Comparison of ENCODE assay signal across 7 cellular contexts in the genomic region with DNA sequence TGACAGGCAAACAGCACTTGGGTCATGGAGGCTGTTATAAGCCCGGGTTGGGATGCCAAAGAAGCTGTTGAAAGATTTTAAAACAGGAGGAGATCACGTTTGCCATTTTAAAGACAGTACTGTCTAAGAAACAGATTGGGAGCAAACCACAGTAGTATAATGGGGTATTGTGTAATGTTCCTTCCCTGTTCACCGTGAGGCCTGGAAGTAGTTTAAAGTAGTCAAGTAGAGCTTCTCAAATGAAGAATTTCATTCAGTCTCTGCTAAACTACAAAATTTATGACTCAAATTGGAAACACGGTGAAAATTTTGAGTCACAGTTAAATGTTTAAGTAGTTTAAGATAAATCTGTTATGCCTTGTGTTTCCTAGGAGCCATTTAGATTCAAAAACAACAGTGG. TPM values are rescaled to one million over a fixed set of nuclear protein-coding genes. Genes with fewer than 3 reads are reported as not detected.
DNase-seq lines count a peak whose midpoint lies in the region; ATAC-seq and TF ChIP-seq lines count a peak whose summit lies in the region.

No MANE protein-coding gene starts in this region.

- H3K4me3 Mint-ChIP-seq in activated CD8-positive, alpha-beta T cell treated with anti-CD3 and anti-CD28 coated beads, Interleukin-2, amount 10 ng/mL, durations not matched to agents 7 days and 5 days: no peak overlapping the region

- H3K27me3 Mint-ChIP-seq in activated CD8-positive, alpha-beta T cell treated with anti-CD3 and anti-CD28 coated beads, Interleukin-2, amount 10 ng/mL, durations not matched to agents 7 days and 5 days (ENCODE audit: low read depth): no peaks in the 10 kb centered on the region

- peak overlapping the region; percentile 20; the same call in 1 of the 2 replicates for H3K27ac ChIP-seq in HL-60 (replicated peaks)
- peak overlapping the region; percentile 56 for H3K27ac ChIP-seq in left ventricle myocardium inferior (replicated peaks)
- peak overlapping the region; percentile 62 for H3K27ac ChIP-seq in suprapubic skin

- no peak for TF ChIP-seq EP300 in suprapubic skin (IDR thresholded peaks at IDR 0.05)

- H3K9me3 ChIP-seq in left ventricle myocardium inferior (replicated peaks) (no peaks in the 10 kb centered on the region), suprapubic skin (no peaks in the 10 kb centered on the region)

- H3K27me3 ChIP-seq in HL-60 (ENCODE audit: insufficient read depth, poor library complexity, severe bottlenecking) (no peaks in the 10 kb centered on the region), left ventricle myocardium inferior (ENCODE audit: low read depth) (no peaks in the 10 kb centered on the region), suprapubic skin (no peaks in the 10 kb centered on the region)

- DNase-seq in HL-60 (ENCODE audit: low read depth in 1 of 2, low spot score in 1 of 2) (peak; percentile 53 to 59), left ventricle myocardium inferior (no peak), suprapubic skin (ENCODE audit: low spot score in 2 of 2) (no peak), KG1 (lab: John Stamatoyannopoulos, UW) (no peak)
- DNase-seq in activated CD8-positive, alpha-beta T cell treated with anti-CD3 and anti-CD28 coated beads, Interleukin-2, amount 10 ng/mL, durations not matched to agents 7 days and 5 days: no peak

- H3K4me3 ChIP-seq in HL-60 (replicated peaks; ENCODE audit: insufficient read depth, low read length) (no peak overlapping the region), left ventricle myocardium inferior (no peak overlapping the region), suprapubic skin (no peak overlapping the region)

- CTCF ChIA-PET in activated CD8-positive, alpha-beta T cell treated with anti-CD3 and anti-CD28 coated beads, Interleukin-2, amount 10 ng/mL, durations not matched to agents 7 days and 5 days (lab: Charles Lee): interaction anchor here (0.9 kb wide), 1 partner anchor 30 kb away, joined by 3 read pairs; no protein-coding TSS in a partner anchor

- TF ChIP-seq CTCF in HL-60 (IDR thresholded peaks at IDR 0.05; ENCODE audit: insufficient read depth, low read length) (no peak), left ventricle myocardium inferior (IDR thresholded peaks at IDR 0.05; ENCODE audit: borderline replicate concordance) (no peak), suprapubic skin (IDR thresholded peaks at IDR 0.05) (no peak)

- WGBS in suprapubic skin: 28% methylated on average over 4 of the region's 4 CpGs

- intact Hi-C loops in left ventricle myocardium inferior (cut with micrococcal nuclease): no loop called here

- H3K4me1 Mint-ChIP-seq in activated CD8-positive, alpha-beta T cell treated with anti-CD3 and anti-CD28 coated beads, Interleukin-2, amount 10 ng/mL, durations not matched to agents 7 days and 5 days (ENCODE audit: low read depth): peaks cover 39% of the 10 kb centered on the region

- TF ChIP-seq POLR2A in suprapubic skin (IDR thresholded peaks at IDR 0.05): no peak

- H3K4me1 ChIP-seq in left ventricle myocardium inferior (peaks cover 100% of the 10 kb centered on the region), suprapubic skin (peaks cover 38% of the 10 kb centered on the region)

- H3K9me3 Mint-ChIP-seq in activated CD8-positive, alpha-beta T cell treated with anti-CD3 and anti-CD28 coated beads, Interleukin-2, amount 10 ng/mL, durations not matched to agents 7 days and 5 days (ENCODE audit: insufficient read depth): no peaks in the 10 kb centered on the region

- peaks cover 43% of the 10 kb centered on the region for H3K36me3 Mint-ChIP-seq in activated CD8-positive, alpha-beta T cell treated with anti-CD3 and anti-CD28 coated beads, Interleukin-2, amount 10 ng/mL, durations not matched to agents 7 days and 5 days (ENCODE audit: low read depth)

- peak overlapping the region; percentile 16 for H3K27ac Mint-ChIP-seq in activated CD8-positive, alpha-beta T cell treated with anti-CD3 and anti-CD28 coated beads, Interleukin-2, amount 10 ng/mL, durations not matched to agents 7 days and 5 days

- peaks cover 44% of the 10 kb centered on the region for H3K36me3 ChIP-seq in left ventricle myocardium inferior
- H3K36me3 ChIP-seq in suprapubic skin: peaks cover 18% of the 10 kb centered on the region

- POLR2A ChIA-PET in activated CD8-positive, alpha-beta T cell treated with anti-CD3 and anti-CD28 coated beads, Interleukin-2, amount 10 ng/mL, durations not matched to agents 7 days and 5 days (lab: Charles Lee): no interaction called here

- ATAC-seq in activated CD8-positive, alpha-beta T cell treated with anti-CD3 and anti-CD28 coated beads, Interleukin-2, amount 10 ng/mL, durations not matched to agents 7 days and 5 days: no peak
- ATAC-seq in GM19023 (IDR thresholded peaks at IDR 0.05; ENCODE audit: unreplicated experiment) (no peak), HG03135 (IDR thresholded peaks at IDR 0.05; ENCODE audit: unreplicated experiment) (no peak)

RNA-seq across cellular contexts. Expression of a gene that starts 35.8 kb away (rescaled TPM):
- total RNA-seq in activated CD8-positive, alpha-beta T cell treated with anti-CD3 and anti-CD28 coated beads, Interleukin-2, amount 10 ng/mL, durations not matched to agents 7 days and 5 days: 100 to 1,000 TPM; 130 to 132 TPM
- total RNA-seq in left ventricle myocardium inferior (1,955 TPM), suprapubic skin (100 to 1,000 TPM in 3 of 4 donors, 10 to 100 TPM in 1; 95.9 to 138 (median 118) TPM)

Comparison
In these comparisons a context has a peak if more than half of its experiments do, and no peak if none do; other contexts are left out.
1. DNase-seq: peak in HL-60 (2 of 2); none in activated CD8-positive, alpha-beta T cell treated with anti-CD3 and anti-CD28 coated beads, Interleukin-2, amount 10 ng/mL, durations not matched to agents 7 days and 5 days (single experiment), left ventricle myocardium inferior (single experiment), suprapubic skin (0 of 2) and KG1 (single experiment).
2. RNA of a gene that starts 35.8 kb away (total RNA-seq): 1,955 TPM in left ventricle myocardium inferior (single experiment); 130 to 132 TPM in activated CD8-positive, alpha-beta T cell treated with anti-CD3 and anti-CD28 coated beads, Interleukin-2, amount 10 ng/mL, durations not matched to agents 7 days and 5 days and 95.9 to 138 TPM in suprapubic skin; every median in the first group is over 10 times any median in the second.
3. Peak in every context shown above with its lines, with median percentiles within 50 percentile points of each other: H3K27ac ChIP-seq.